ENCODE assay signal across 33 cellular contexts in the genomic region with DNA sequence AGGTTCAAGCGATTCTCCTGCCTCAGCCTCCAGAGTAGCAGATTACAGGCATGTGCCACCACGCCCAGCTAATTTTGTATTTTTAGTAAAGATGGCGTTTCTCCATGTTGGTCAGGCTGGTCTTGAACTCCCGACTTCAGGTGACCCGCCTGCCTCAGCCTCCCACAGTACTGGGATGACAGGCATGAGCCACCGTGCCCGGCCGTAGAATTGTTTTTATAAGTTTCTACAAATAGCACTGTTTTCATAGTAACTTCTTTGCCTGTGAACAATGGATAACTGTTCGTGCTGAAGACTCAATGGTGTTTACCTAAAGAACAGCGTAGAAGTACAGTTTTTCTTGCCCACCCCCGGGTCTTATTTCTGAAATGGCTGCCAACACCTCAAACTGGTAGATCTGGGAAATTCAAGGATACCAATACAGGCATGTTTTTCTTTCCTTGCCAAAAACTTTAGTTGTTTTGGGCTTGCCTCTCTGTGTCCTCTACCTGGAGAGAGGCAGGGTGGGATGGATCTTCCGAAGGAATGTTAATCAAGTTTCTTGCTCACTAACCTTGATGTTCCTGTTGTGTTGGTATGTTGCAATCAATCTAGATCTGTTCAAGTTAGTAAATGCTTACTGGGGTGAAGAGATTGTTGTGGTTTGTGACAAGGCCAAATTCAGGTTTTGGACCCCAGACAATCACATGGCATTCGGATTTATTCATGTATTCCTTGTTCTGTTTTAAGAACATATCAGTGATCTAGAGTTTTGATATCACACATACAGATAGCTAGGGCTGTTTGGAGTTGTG. TPM values are rescaled to one million over a fixed set of nuclear protein-coding genes. Genes with fewer than 3 reads are reported as not detected.
DNase-seq lines count a peak whose midpoint lies in the region; ATAC-seq and TF ChIP-seq lines count a peak whose summit lies in the region.
"Had no signal": no experiment of that assay in that cellular context is flagged by ENCODE, and none has a peak within 500 bp of the region (broad histone marks: within the 10 kb centered on the region; RNA-seq: fewer than 3 reads in every experiment).

No MANE protein-coding gene starts in this region.

- CTCF ChIA-PET in IMR-90 (lab: Yijun Ruan, JAX), result interaction anchor here (0.7 kb wide), 1 partner anchor 266 kb away, joined by 4 read pairs; no protein-coding TSS in a partner anchor
- CTCF ChIA-PET in MCF 10A (lab: Yijun Ruan, JAX), result no interaction called here

- H2AK9ac ChIP-seq in IMR-90 (replicated peaks; ENCODE audit: low read depth, low read length, poor library complexity), result no peak overlapping the region

- H2BK5ac ChIP-seq in IMR-90 (ENCODE audit: low read depth, low read length, poor library complexity, severe bottlenecking), result no peak overlapping the region

- dilution Hi-C loops in IMR-90 (cut with HindIII; ENCODE audit: low sequenced_read_pairs, unreplicated experiment), result no loop called here

- TF ChIP-seq CTCF in IMR-90 (conservative IDR thresholded peaks at IDR 0.05; ENCODE audit: low read depth, low read length), result no peak
- TF ChIP-seq CTCF in MCF 10A (IDR thresholded peaks at IDR 0.05; ENCODE audit: unreplicated experiment), result no peak
- TF ChIP-seq CTCF in chondrocyte (IDR thresholded peaks at IDR 0.05), result no peak
- TF ChIP-seq CTCF in WERI-Rb-1 (IDR thresholded peaks at IDR 0.05; ENCODE audit: low read depth, low read length), result no peak
- no peak for TF ChIP-seq CTCF in transverse colon (IDR thresholded peaks at IDR 0.05)

- DNase-seq in IMR-90 (no peak), MCF 10A (ENCODE audit: unreplicated experiment) (no peak), glomerular visceral epithelial cell (ENCODE audit: extremely low spot score) (peak; percentile 25), renal cortical epithelial cell (ENCODE audit: low read depth) (peak; percentile 91), chondrocyte (ENCODE audit: low spot score) (no peak), WERI-Rb-1 (no peak), transverse colon (no peak)
- DNase-seq: activated CD4-positive, alpha-beta T cell treated with anti-CD3 and anti-CD28 coated beads for 36 hours; activated gamma-delta T cell treated with Interleukin-2 at 50 U/mL for 16 hours; activated T-cell treated with anti-CD3 and anti-CD28 coated beads for 4 hours; brain microvascular endothelial cell; CD4-positive, CD25-positive, alpha-beta regulatory T cell; effector CD4-positive, alpha-beta T cell; gastrocnemius medialis; GM23248; HFFc6; hippocampal formation; Karpas-422; MV-4-11; NCI-H146; right cardiac atrium; stimulated activated CD4-positive, alpha-beta T cell treated with anti-CD3 and anti-CD28 coated beads, Interleukin-12 subunit alpha, Interleukin-12 subunit beta, amount 100 ng/mL, for 4 hours; stimulated activated CD4-positive, alpha-beta T cell treated with anti-CD3 and anti-CD28 coated beads, Interleukin-4, amount 100 ng/mL, for 24 hours; substantia nigra had no signal

- in situ Hi-C loops in IMR-90 (cut with MboI; ENCODE audit: low sequenced_read_pairs), result no loop called here
- in situ Hi-C loops in transverse colon (cut with MboI; ENCODE audit: low pct_ligation_motif_present in 1 of 4, low pct_unique_long_range_greater_than_20kb in 1 of 4, low sequenced_read_pairs in 3 of 4), result no loop called here

- no peak overlapping the region for H3K23ac ChIP-seq in IMR-90 (ENCODE audit: low read depth, low read length)

- TF ChIP-seq EP300 in transverse colon (IDR thresholded peaks at IDR 0.05; ENCODE audit: low read depth), result no peak

- intact Hi-C loops in IMR-90 (cut with micrococcal nuclease) (no loop called here), MCF 10A (cut with micrococcal nuclease) (no loop called here), transverse colon (cut with DNase I; ENCODE audit: low total_unique reads) (no loop called here)

- no peaks in the 10 kb centered on the region; the same call in 1 of the 2 replicates for H4K20me1 ChIP-seq in IMR-90 (ENCODE audit: insufficient read depth, low read length)

- no peaks in the 10 kb centered on the region for H3K9me3 Mint-ChIP-seq in MCF 10A (ENCODE audit: unreplicated experiment)
- no peaks in the 10 kb centered on the region for H3K9me3 Mint-ChIP-seq in chondrocyte (ENCODE audit: low read depth)
- H3K9me3 Mint-ChIP-seq: HFFc6; nephron; stimulated activated effector memory CD8-positive, alpha-beta T cell treated with anti-CD3 and anti-CD28 coated beads, Interleukin-12 subunit alpha, Interleukin-12 subunit beta, amount 100 ng/mL, for 72 hours; T-helper 1 cell treated with Interleukin-12 subunit alpha and Interleukin-12 subunit beta and Interleukin-4 antibody, amounts not matched to agents 30 μg/mL and 1 μg/mL, for 36 hours had no signal

- H3K36me3 ChIP-seq in IMR-90 (ENCODE audit: control insufficient read depth, insufficient read depth, low read length) (no peaks in the 10 kb centered on the region), WERI-Rb-1 (no peaks in the 10 kb centered on the region), transverse colon (no peaks in the 10 kb centered on the region)
- H3K36me3 ChIP-seq: brain microvascular endothelial cell, gastrocnemius medialis had no signal

- peaks cover 11% of the 10 kb centered on the region for H3K36me3 Mint-ChIP-seq in MCF 10A (ENCODE audit: insufficient read depth, unreplicated experiment)
- no peaks in the 10 kb centered on the region for H3K36me3 Mint-ChIP-seq in chondrocyte (ENCODE audit: low read depth)

- no peak overlapping the region for H2AFZ ChIP-seq in IMR-90 (replicated peaks; ENCODE audit: low read length, poor library complexity)
- H2AFZ ChIP-seq: GM23248 had no signal

- H3K27ac ChIP-seq in IMR-90 (ENCODE audit: insufficient read depth, low read length) (no peak overlapping the region), WERI-Rb-1 (no peak overlapping the region), transverse colon (no peak overlapping the region)
- H3K27ac ChIP-seq: brain microvascular endothelial cell, gastrocnemius medialis, GM23248, SK-N-MC had no signal

- H3K27me3 Mint-ChIP-seq in MCF 10A (ENCODE audit: insufficient read depth, unreplicated experiment), result no peaks in the 10 kb centered on the region
- no peaks in the 10 kb centered on the region for H3K27me3 Mint-ChIP-seq in chondrocyte (ENCODE audit: low read depth)
- H3K27me3 Mint-ChIP-seq: activated CD4-positive, alpha-beta T cell treated with anti-CD3 and anti-CD28 coated beads for 36 hours had no signal

- H3K18ac ChIP-seq in IMR-90 (ENCODE audit: low read depth, low read length), result no peak overlapping the region

- no peak overlapping the region for H2AK5ac ChIP-seq in IMR-90 (ENCODE audit: low read depth, low read length)

- H3K27ac Mint-ChIP-seq in MCF 10A (ENCODE audit: low read depth, unreplicated experiment) (peak overlapping the region; percentile 12), chondrocyte (ENCODE audit: unreplicated experiment) (no peak overlapping the region)
- H3K27ac Mint-ChIP-seq: activated CD4-positive, alpha-beta T cell treated with anti-CD3 and anti-CD28 coated beads for 36 hours; CD4-positive, CD25-positive, alpha-beta regulatory T cell; HFFc6; stimulated activated effector memory CD8-positive, alpha-beta T cell treated with anti-CD3 and anti-CD28 coated beads, Interleukin-12 subunit alpha, Interleukin-12 subunit beta, amount 100 ng/mL, for 72 hours; T-helper 1 cell treated with Interleukin-12 subunit alpha and Interleukin-12 subunit beta and Interleukin-4 antibody, amounts not matched to agents 30 μg/mL and 1 μg/mL, for 36 hours had no signal

- no peak overlapping the region for H4K91ac ChIP-seq in IMR-90 (ENCODE audit: insufficient read depth, low read depth, low read length)

- no peak overlapping the region for H4K8ac ChIP-seq in IMR-90 (ENCODE audit: low read depth in 2 of 2, low read length in 2 of 2)

- H3K14ac ChIP-seq in IMR-90 (replicated peaks; ENCODE audit: low read depth, low read length), result no peak overlapping the region

- TF ChIP-seq RAD21 in IMR-90 (IDR thresholded peaks at IDR 0.05; ENCODE audit: low read length), result no peak

- no peak overlapping the region for H3K4ac ChIP-seq in IMR-90 (ENCODE audit: low read depth, low read length)

- H3K9me3 ChIP-seq in IMR-90 (ENCODE audit: control insufficient read depth, insufficient read depth, low read length) (no peaks in the 10 kb centered on the region), WERI-Rb-1 (ENCODE audit: severe bottlenecking) (no peaks in the 10 kb centered on the region), transverse colon (no peaks in the 10 kb centered on the region)
- H3K9me3 ChIP-seq: gastrocnemius medialis had no signal

- 0 out of 2 replicates have a peak overlapping the region, but pooled peaks have one; percentile 12 for H3K56ac ChIP-seq in IMR-90 (ENCODE audit: extremely low read depth, insufficient read depth, low read length)

- TF ChIP-seq POLR2A in IMR-90 (IDR thresholded peaks at IDR 0.05; ENCODE audit: low read depth, low read length), result no peak
- no peak for TF ChIP-seq POLR2A in transverse colon (IDR thresholded peaks at IDR 0.05)

- 90% methylated on average over 3 of the region's 13 CpGs; no CpG with 5 or more reads in 1 of the 2 experiments for WGBS in IMR-90 (ENCODE audit: extremely low coverage in 2 of 2, insufficient read length in 1 of 2), 2 experiments
- 40 to 93% methylated on average over 1 to 13 of the region's 13 CpGs for WGBS in transverse colon (ENCODE audit: low coverage in 1 of 2), 2 donors

- H3K79me1 ChIP-seq in IMR-90 (ENCODE audit: low read depth in 1 of 2, low read length in 2 of 2), result peaks cover 7 to 43% of the 10 kb centered on the region in 2 experiments

- no peak overlapping the region for H3K4me2 ChIP-seq in IMR-90 (ENCODE audit: low read depth, low read length)

- H2BK15ac ChIP-seq in IMR-90 (ENCODE audit: low read depth, low read length), result no peak overlapping the region

- H3K4me3 ChIP-seq in IMR-90 (ENCODE audit: insufficient read depth, low read depth, low read length) (no peak overlapping the region), WERI-Rb-1 (ENCODE audit: low read depth, low read length) (no peak overlapping the region), transverse colon (no peak overlapping the region)
- H3K4me3 ChIP-seq: gastrocnemius medialis, GM23248, SK-N-MC had no signal

- ATAC-seq in IMR-90 (ENCODE audit: low read depth) (no peak), GM21360 (IDR thresholded peaks at IDR 0.05; ENCODE audit: unreplicated experiment) (no peak)
- ATAC-seq: activated CD4-positive, alpha-beta T cell treated with anti-CD3 and anti-CD28 coated beads for 36 hours; gastrocnemius medialis; left lobe of liver; right cardiac atrium; stimulated activated effector memory CD8-positive, alpha-beta T cell treated with anti-CD3 and anti-CD28 coated beads, Interleukin-12 subunit alpha, Interleukin-12 subunit beta, amount 100 ng/mL, for 72 hours had no signal

- BruUV-seq in IMR-90 (replicated peaks; lab: Mats Ljungman, UMichigan), result no TSS peak
- BruUV-seq in MCF 10A (replicated peaks; lab: Mats Ljungman, UMichigan), result no TSS peak

- H3K9ac ChIP-seq in IMR-90 (ENCODE audit: low read depth, low read length), result no peak overlapping the region
- H3K9ac ChIP-seq: GM23248 had no signal

- H2BK120ac ChIP-seq in IMR-90 (ENCODE audit: low read depth, low read length), result no peak overlapping the region

- peaks cover 4% of the 10 kb centered on the region for H3K9me1 ChIP-seq in IMR-90 (ENCODE audit: insufficient read depth, low read length)

- H3K4me1 Mint-ChIP-seq in MCF 10A (ENCODE audit: insufficient read depth, unreplicated experiment) (peaks cover 10% of the 10 kb centered on the region), chondrocyte (ENCODE audit: low read depth) (peaks cover 29% of the 10 kb centered on the region)

- no peak overlapping the region for H4K5ac ChIP-seq in IMR-90 (ENCODE audit: low read depth, low read length)

- POLR2A ChIA-PET in IMR-90 (lab: Charles Lee; ENCODE audit: unreplicated experiment) (no interaction called here), MCF 10A (lab: Yijun Ruan, JAX) (interaction anchor here (1.0 to 1.6 kb wide), 3 partner anchors 11 to 18 kb away, joined by 3 to 4 read pairs (median 3); no protein-coding TSS in a partner anchor)

- H3K4me3 Mint-ChIP-seq in MCF 10A (ENCODE audit: unreplicated experiment), result no peak overlapping the region
- H3K4me3 Mint-ChIP-seq in chondrocyte (ENCODE audit: unreplicated experiment), result no peak overlapping the region
- H3K4me3 Mint-ChIP-seq: activated CD4-positive, alpha-beta T cell treated with anti-CD3 and anti-CD28 coated beads for 36 hours; CD4-positive, CD25-positive, alpha-beta regulatory T cell; HFFc6; nephron; stimulated activated effector memory CD8-positive, alpha-beta T cell treated with anti-CD3 and anti-CD28 coated beads, Interleukin-12 subunit alpha, Interleukin-12 subunit beta, amount 100 ng/mL, for 72 hours; T-helper 1 cell treated with Interleukin-12 subunit alpha and Interleukin-12 subunit beta and Interleukin-4 antibody, amounts not matched to agents 30 μg/mL and 1 μg/mL, for 36 hours had no signal

- H3K27me3 ChIP-seq in IMR-90 (ENCODE audit: control insufficient read depth, insufficient read depth, low read length), result no peaks in the 10 kb centered on the region
- no peaks in the 10 kb centered on the region for H3K27me3 ChIP-seq in WERI-Rb-1 (ENCODE audit: insufficient read depth, low read depth, severe bottlenecking)
- no peaks in the 10 kb centered on the region for H3K27me3 ChIP-seq in transverse colon
- H3K27me3 ChIP-seq: brain microvascular endothelial cell, gastrocnemius medialis had no signal

- H3K4me1 ChIP-seq in IMR-90 (ENCODE audit: control insufficient read depth, insufficient read depth, low read length) (no peaks in the 10 kb centered on the region; the same call in 1 of the 2 replicates), transverse colon (peaks cover 0 to 13% (median 2%) of the 10 kb centered on the region in 4 donors)

- H2BK20ac ChIP-seq in IMR-90 (ENCODE audit: low read depth, low read length), result no peak overlapping the region

RNA-seq across cellular contexts. Expression of a gene that starts 2.8 kb away (rescaled TPM):
- total RNA-seq in IMR-90 (2012; rRNA removed), result 28.9 and 41.1 TPM in 2 replicates
- 19.6 and 20.3 TPM in 2 replicates for polyA plus RNA-seq in IMR-90 (2012; rRNA removed)
- 3.6 and 4.6 TPM in 2 replicates for polyA plus RNA-seq in IMR-90 (2012; cell fraction: cytosol; rRNA removed)
- 18.9 and 93.0 TPM in 2 replicates for polyA plus RNA-seq in IMR-90 (2012; cell fraction: nucleus; rRNA removed; ENCODE audit: low replicate concordance)
- total RNA-seq in MCF 10A (2022), result 42.7 and 48.7 TPM in 2 replicates
- 37.9 and 74.9 TPM in 2 replicates for total RNA-seq in renal cortical epithelial cell
- 36.3 to 65.4 TPM (median 39.3 TPM) in 3 replicates for total RNA-seq in chondrocyte
- 10 to 100 TPM; 39.6 to 93.9 (median 50.8) TPM for total RNA-seq in transverse colon

RNA-seq across cellular contexts. Expression of a gene that starts 30.7 kb away (rescaled TPM):
- total RNA-seq in IMR-90 (2012; rRNA removed) (14.9 and 26.1 TPM in 2 replicates), MCF 10A (2022) (45.4 and 47.5 TPM in 2 replicates), renal cortical epithelial cell (15.1 and 47.4 TPM in 2 replicates), chondrocyte (23.8 to 31.2 TPM (median 25.7 TPM) in 3 replicates), transverse colon (10 to 100 TPM in 3 of 4 donors, 1 to 10 TPM in 1; 3.7 to 23.1 (median 19.4) TPM)
- 29.8 and 30.7 TPM in 2 replicates for polyA plus RNA-seq in IMR-90 (2012; rRNA removed)
- polyA plus RNA-seq in IMR-90 (2012; cell fraction: cytosol; rRNA removed), result 9.5 and 9.7 TPM in 2 replicates
- polyA plus RNA-seq in IMR-90 (2012; cell fraction: nucleus; rRNA removed; ENCODE audit: low replicate concordance), result 3.2 and 7.0 TPM in 2 replicates

RNA-seq across cellular contexts. Expression of a gene that starts 52.7 kb away (rescaled TPM):
- total RNA-seq in IMR-90 (2012; rRNA removed), result 0.72 and 0.83 TPM in 2 replicates
- polyA plus RNA-seq in IMR-90 (2012; rRNA removed), result 0.49 and 0.86 TPM in 2 replicates
- 0.12 and 1.0 TPM in 2 replicates for polyA plus RNA-seq in IMR-90 (2012; cell fraction: cytosol; rRNA removed)
- polyA plus RNA-seq in IMR-90 (2012; cell fraction: nucleus; rRNA removed; ENCODE audit: low replicate concordance), result 0.29 TPM in 1 of 2 replicates, not detected in the other
- not detected in 2 replicates for total RNA-seq in MCF 10A (2022)
- 0.30 TPM in 1 of 2 replicates, not detected in the other for total RNA-seq in renal cortical epithelial cell
- total RNA-seq in chondrocyte, result not detected in 3 replicates
- 1,000 to 10,000 TPM in 1 of 4 donors, 100 to 1,000 TPM in 1, 10 to 100 TPM in 2; 38.2 to 1,497 (median 176) TPM for total RNA-seq in transverse colon
- total RNA-seq: A172; activated CD4-positive, alpha-beta T cell treated with anti-CD3 and anti-CD28 coated beads for 36 hours; NCI-H460; osteocyte had no signal

Comparison
In these comparisons a context has a peak if more than half of its experiments do, and no peak if none do; other contexts are left out.
1. DNase-seq: peak in glomerular visceral epithelial cell (single experiment) and renal cortical epithelial cell (single experiment); none in IMR-90 (single experiment), MCF 10A (single experiment), chondrocyte (single experiment), WERI-Rb-1 (single experiment) and transverse colon (single experiment).
2. RNA of a gene that starts 52.7 kb away (total RNA-seq): 38.2 to 1,497 TPM in transverse colon; 0.72 to 0.83 TPM in IMR-90, 0.30 TPM in renal cortical epithelial cell, not detected in chondrocyte and not detected in MCF 10A; every median in the first group is over 10 times any median in the second.